13 cellular contexts compared by ENCODE assay signal in genomic region chr2:28976584-28976983, GRCh38. TPM values are rescaled to one million over a fixed set of nuclear protein-coding genes. Genes with fewer than 3 reads are reported as not detected.
A peak's percentile ranks its signal among the peaks of the same experiment; 100 is the strongest.
DNase-seq lines count a peak whose midpoint lies in the region; ATAC-seq lines count a peak whose summit lies in the region.
"Had no signal": no experiment of that assay in that cellular context is flagged by ENCODE, and none has a peak within 500 bp of the region (broad histone marks: within the 10 kb centered on the region; RNA-seq: fewer than 3 reads in every experiment).

No MANE protein-coding gene starts in this region.

- H3K27ac ChIP-seq in trophoblast cell (ENCODE audit: low read depth, low read length) = no peak overlapping the region
- H3K27ac ChIP-seq: VCaP had no signal

- no peak overlapping the region for H2BK5ac ChIP-seq in trophoblast cell (ENCODE audit: low read depth, low read length, poor library complexity)

- H3K4me1 ChIP-seq in trophoblast cell (ENCODE audit: control insufficient read depth in 1 of 2, insufficient read depth in 2 of 2, low read length in 2 of 2) = peaks cover 4 to 8% of the 10 kb centered on the region in 2 experiments

- no peaks in the 10 kb centered on the region for H3K79me1 ChIP-seq in trophoblast cell (ENCODE audit: low read length)

- no peaks in the 10 kb centered on the region for H3K36me3 ChIP-seq in trophoblast cell (ENCODE audit: control insufficient read depth in 1 of 2, insufficient read depth in 2 of 2, low read length in 2 of 2)

- peak; percentile 37 for ATAC-seq in Right ventricle myocardium superior (ENCODE audit: poor library complexity)
- no peak for ATAC-seq in GM21576 (IDR thresholded peaks at IDR 0.05; ENCODE audit: unreplicated experiment)
- ATAC-seq: CD8-positive, alpha-beta T cell had no signal

- H3K14ac ChIP-seq in trophoblast cell (ENCODE audit: low read length) = no peak overlapping the region

- H3K27me3 ChIP-seq in trophoblast cell (ENCODE audit: insufficient read depth, low read length) = no peaks in the 10 kb centered on the region

- no peak overlapping the region for H3K4me2 ChIP-seq in trophoblast cell (ENCODE audit: low read length)

- no peaks in the 10 kb centered on the region for H3K79me2 ChIP-seq in trophoblast cell (ENCODE audit: control insufficient read depth, insufficient read depth, low read length, poor library complexity)

- no peaks in the 10 kb centered on the region for H3K9me3 ChIP-seq in trophoblast cell (ENCODE audit: insufficient read depth, low read depth, low read length)

- DNase-seq in ELR (ENCODE audit: low read depth) (peak; percentile 85), RPMI7951 (ENCODE audit: low read depth) (peak; percentile 60), Right ventricle myocardium superior (no peak), trophoblast cell (peak; percentile 98), GM19240 (ENCODE audit: insufficient read length, low spot score) (no peak), ureter (ENCODE audit: low spot score) (no peak), HuH-7.5 (ENCODE audit: low spot score) (no peak)
- DNase-seq: CD8-positive, alpha-beta T cell; MM.1S; NCI-H510A; stimulated activated CD8-positive, alpha-beta memory T cell treated with anti-CD3 and anti-CD28 coated beads, Interleukin-4, amount 100 ng/mL, for 48 hours had no signal

- no peak overlapping the region for H3K23ac ChIP-seq in trophoblast cell (ENCODE audit: low read length)

- H3K9ac ChIP-seq in trophoblast cell (ENCODE audit: low read length) = no peak overlapping the region

- no peak overlapping the region for H3K4ac ChIP-seq in trophoblast cell (ENCODE audit: low read depth, low read length)

- no peak overlapping the region for H3K18ac ChIP-seq in trophoblast cell (ENCODE audit: low read length)

- H2AK5ac ChIP-seq in trophoblast cell (ENCODE audit: low read length) = no peak overlapping the region

- H4K91ac ChIP-seq in trophoblast cell (ENCODE audit: low read depth, low read length) = no peak overlapping the region

- no peak overlapping the region for H4K12ac ChIP-seq in trophoblast cell (ENCODE audit: low read depth, low read length)

- intact Hi-C loops in Right ventricle myocardium superior (cut with DNase I) = no loop called here

- H2BK12ac ChIP-seq in trophoblast cell (ENCODE audit: low read length) = no peak overlapping the region

- H3K4me3 ChIP-seq in trophoblast cell (ENCODE audit: low read depth, low read length) = no peak overlapping the region

- no peak overlapping the region for H2AFZ ChIP-seq in trophoblast cell (ENCODE audit: insufficient read depth, low read length, poor library complexity)

- H4K8ac ChIP-seq in trophoblast cell (ENCODE audit: low read depth, low read length) = no peak overlapping the region

- no CpG with 5 or more reads among the region's 3 CpGs for WGBS in trophoblast cell (ENCODE audit: extremely low coverage, insufficient coverage, insufficient read length)

- no peak overlapping the region for H2BK120ac ChIP-seq in trophoblast cell (ENCODE audit: insufficient read depth, low read length, poor library complexity)

RNA-seq across cellular contexts. Expression of gene TOGARAM2, which starts 4.5 kb away (rescaled TPM):
- 0.29 TPM in 1 of 2 replicates, not detected in the other for total RNA-seq in RPMI7951 (2014; rRNA removed; shearing (Covaris generic))
- total RNA-seq in Right ventricle myocardium superior = 42.8 TPM
- 0.07 and 0.14 TPM in 2 replicates for polyA plus RNA-seq in trophoblast cell (2013)
- total RNA-seq in ureter = 0.31 TPM

Comparison
In these comparisons a context has a peak if more than half of its experiments do, and no peak if none do; other contexts are left out.
1. DNase-seq: peak in ELR (single experiment), RPMI7951 (single experiment) and trophoblast cell (2 of 2); none in Right ventricle myocardium superior (single experiment), GM19240 (single experiment), ureter (single experiment) and HuH-7.5 (single experiment).
2. RNA of gene TOGARAM2, which starts 4.5 kb away (total RNA-seq): 42.8 TPM in Right ventricle myocardium superior (single experiment); 0.31 TPM in ureter (single experiment) and 0.29 TPM in RPMI7951; every median in the first group is over 10 times any median in the second.